In the genomic region with DNA sequence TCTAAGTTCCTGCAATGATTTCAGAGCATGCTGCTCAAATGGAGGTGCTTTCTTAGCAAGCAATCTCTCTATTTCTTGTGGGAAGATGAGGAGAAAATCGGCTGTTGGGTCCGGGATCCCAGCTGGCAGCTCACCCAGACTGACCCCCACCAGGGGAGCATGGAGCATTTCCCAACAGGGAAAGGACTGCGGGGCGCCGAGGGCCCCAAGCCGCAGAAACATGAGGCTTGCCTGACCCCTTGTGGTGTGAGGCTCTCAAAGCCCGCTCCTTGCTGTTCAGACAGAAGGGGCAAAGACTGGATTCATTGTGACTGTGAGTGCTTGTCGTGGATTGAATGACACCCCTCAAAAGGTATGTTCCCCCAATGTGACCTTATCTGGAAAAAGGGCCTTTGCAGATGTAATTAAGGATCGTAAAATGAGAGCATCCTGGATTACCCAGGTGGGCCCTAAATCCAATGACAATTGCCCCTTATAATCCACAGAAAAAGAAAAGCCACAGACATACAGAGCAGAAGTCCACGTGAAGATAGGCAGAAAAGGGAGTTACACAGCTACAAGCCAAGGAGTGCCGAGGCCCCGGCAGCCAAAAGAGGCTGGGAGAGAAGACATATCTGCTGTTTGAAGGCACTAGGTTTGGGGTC, we compare ENCODE assay signal across 8 cellular contexts.
DNase-seq lines count a peak whose midpoint lies in the region; ATAC-seq and TF ChIP-seq lines count a peak whose summit lies in the region.

No MANE protein-coding gene starts in this region.

- peaks cover 20% of the 10 kb centered on the region for H3K27me3 Mint-ChIP-seq in progenitor cell of endocrine pancreas

- intact Hi-C loops in OCI-LY7 (cut with micrococcal nuclease; ENCODE audit: unreplicated experiment): loop anchor here (1.0 kb wide), 1 partner anchor 595 kb away; no protein-coding TSS in a partner anchor
- intact Hi-C loops in esophagus squamous epithelium (cut with DNase I): loop anchor here (5.0 to 10.0 kb wide), 3 partner anchors 130 to 593 kb away; no protein-coding TSS in a partner anchor

- H3K27ac ChIP-seq in OCI-LY7 (ENCODE audit: low read depth, low read length, poor library complexity, severe bottlenecking): no peak overlapping the region
- no peak overlapping the region for H3K27ac ChIP-seq in esophagus squamous epithelium

- H3K9me3 Mint-ChIP-seq in progenitor cell of endocrine pancreas (ENCODE audit: low read depth): no peaks in the 10 kb centered on the region
- H3K9me3 Mint-ChIP-seq in activated naive CD4-positive, alpha-beta T cell treated with anti-CD3 and anti-CD28 coated beads, Interleukin-2, amount 50 U/mL, for 72 hours: no peaks in the 10 kb centered on the region

- H3K27ac Mint-ChIP-seq in progenitor cell of endocrine pancreas: no peak overlapping the region
- no peak overlapping the region for H3K27ac Mint-ChIP-seq in activated naive CD4-positive, alpha-beta T cell treated with anti-CD3 and anti-CD28 coated beads, Interleukin-2, amount 50 U/mL, for 72 hours

- no peaks in the 10 kb centered on the region for H3K79me2 ChIP-seq in OCI-LY7 (ENCODE audit: insufficient read depth, low read depth, low read length)

- no peak for ATAC-seq in HG03025 (IDR thresholded peaks at IDR 0.05; ENCODE audit: low FRiP score, unreplicated experiment)
- no peak for ATAC-seq in activated naive CD4-positive, alpha-beta T cell treated with anti-CD3 and anti-CD28 coated beads, Interleukin-2, amount 50 U/mL, for 72 hours

- H2AFZ ChIP-seq in OCI-LY7 (ENCODE audit: low read length): no peak overlapping the region

- TF ChIP-seq POLR2A in esophagus squamous epithelium (IDR thresholded peaks at IDR 0.05): no peak

- H3K27me3 ChIP-seq in esophagus squamous epithelium: peaks cover 0 to 33% (median 0%) of the 10 kb centered on the region in 4 donors

- BruUV-seq in OCI-LY7 (replicated peaks; lab: Mats Ljungman, UMichigan): no TSS peak

- H3K4me1 Mint-ChIP-seq in progenitor cell of endocrine pancreas (ENCODE audit: low read depth): no peaks in the 10 kb centered on the region

- TF ChIP-seq CTCF in OCI-LY7 (conservative IDR thresholded peaks at IDR 0.05; ENCODE audit: low read length): peak; percentile 73
- peak in 5 of 6 experiments; percentile 23 to 64 (median 44) for TF ChIP-seq CTCF in esophagus squamous epithelium (IDR thresholded peaks at IDR 0.05)
- peak; percentile 81 for TF ChIP-seq CTCF in progenitor cell of endocrine pancreas (IDR thresholded peaks at IDR 0.05; ENCODE audit: unreplicated experiment)

- H3K9me3 ChIP-seq in OCI-LY7 (ENCODE audit: low read length) (no peaks in the 10 kb centered on the region), esophagus squamous epithelium (no peaks in the 10 kb centered on the region)

- CTCF ChIA-PET in OCI-LY7 (lab: Charles Lee; ENCODE audit: unreplicated experiment): no interaction called here

- no peaks in the 10 kb centered on the region for H3K36me3 ChIP-seq in OCI-LY7 (ENCODE audit: insufficient read depth, low read length)
- no peaks in the 10 kb centered on the region for H3K36me3 ChIP-seq in esophagus squamous epithelium

- no peaks in the 10 kb centered on the region for H4K20me1 ChIP-seq in OCI-LY7 (ENCODE audit: insufficient read depth, low read length)

- POLR2A ChIA-PET in OCI-LY7 (lab: Charles Lee): no interaction called here

- no peaks in the 10 kb centered on the region for H3K36me3 Mint-ChIP-seq in progenitor cell of endocrine pancreas (ENCODE audit: insufficient read depth)
- no peaks in the 10 kb centered on the region for H3K36me3 Mint-ChIP-seq in activated naive CD4-positive, alpha-beta T cell treated with anti-CD3 and anti-CD28 coated beads, Interleukin-2, amount 50 U/mL, for 72 hours

- H3K4me3 ChIP-seq in OCI-LY7 (ENCODE audit: low read depth, low read length, poor library complexity, severe bottlenecking) (no peak overlapping the region), esophagus squamous epithelium (no peak overlapping the region)

- no peaks in the 10 kb centered on the region for H3K4me1 ChIP-seq in OCI-LY7 (ENCODE audit: insufficient read depth, low read length, poor library complexity, severe bottlenecking)
- no peaks in the 10 kb centered on the region for H3K4me1 ChIP-seq in esophagus squamous epithelium

- H3K9me2 ChIP-seq in OCI-LY7 (ENCODE audit: insufficient read depth, low read length): no peaks in the 10 kb centered on the region

- 11 to 32% methylated on average over 5 to 10 of the region's 12 CpGs for WGBS in esophagus squamous epithelium, 2 donors

- DNase-seq in DMS153 treated with DMSO at 0.1 percent for 48 hours (lab: John Stamatoyannopoulos, UW; ENCODE audit: unreplicated experiment) (peak; percentile 10), HCEC 1CT (peak; percentile 28), OCI-LY7 (ENCODE audit: low spot score) (peak; percentile 24), esophagus squamous epithelium (lab: John Stamatoyannopoulos, UW) (no peak), progenitor cell of endocrine pancreas (ENCODE audit: low spot score, unreplicated experiment) (peak; percentile 55)
- DNase-seq in activated naive CD4-positive, alpha-beta T cell treated with anti-CD3 and anti-CD28 coated beads, Interleukin-2, amount 50 U/mL, for 72 hours (ENCODE audit: low spot score in 2 of 2): no peak
- no peak for DNase-seq in activated effector memory CD4-positive, alpha-beta T cell treated with anti-CD3 and anti-CD28 coated beads, Interleukin-2, amount 50 U/mL, for 16 hours

- H3K4me2 ChIP-seq in OCI-LY7 (ENCODE audit: low read length): no peak overlapping the region

- no peak overlapping the region for H3K4me3 Mint-ChIP-seq in progenitor cell of endocrine pancreas (ENCODE audit: low read depth)

Comparison
In these comparisons a context has a peak if more than half of its experiments do, and no peak if none do; other contexts are left out.
1. DNase-seq: peak in DMS153 treated with DMSO at 0.1 percent for 48 hours (single experiment), HCEC 1CT (single experiment), OCI-LY7 (single experiment) and progenitor cell of endocrine pancreas (single experiment); none in esophagus squamous epithelium (single experiment), activated naive CD4-positive, alpha-beta T cell treated with anti-CD3 and anti-CD28 coated beads, Interleukin-2, amount 50 U/mL, for 72 hours (0 of 2) and activated effector memory CD4-positive, alpha-beta T cell treated with anti-CD3 and anti-CD28 coated beads, Interleukin-2, amount 50 U/mL, for 16 hours (single experiment).
2. Peak in every context shown above with its lines, with median percentiles within 50 percentile points of each other: CTCF ChIP-seq.